ENCODE assay signal across 9 cellular contexts in the genomic region with DNA sequence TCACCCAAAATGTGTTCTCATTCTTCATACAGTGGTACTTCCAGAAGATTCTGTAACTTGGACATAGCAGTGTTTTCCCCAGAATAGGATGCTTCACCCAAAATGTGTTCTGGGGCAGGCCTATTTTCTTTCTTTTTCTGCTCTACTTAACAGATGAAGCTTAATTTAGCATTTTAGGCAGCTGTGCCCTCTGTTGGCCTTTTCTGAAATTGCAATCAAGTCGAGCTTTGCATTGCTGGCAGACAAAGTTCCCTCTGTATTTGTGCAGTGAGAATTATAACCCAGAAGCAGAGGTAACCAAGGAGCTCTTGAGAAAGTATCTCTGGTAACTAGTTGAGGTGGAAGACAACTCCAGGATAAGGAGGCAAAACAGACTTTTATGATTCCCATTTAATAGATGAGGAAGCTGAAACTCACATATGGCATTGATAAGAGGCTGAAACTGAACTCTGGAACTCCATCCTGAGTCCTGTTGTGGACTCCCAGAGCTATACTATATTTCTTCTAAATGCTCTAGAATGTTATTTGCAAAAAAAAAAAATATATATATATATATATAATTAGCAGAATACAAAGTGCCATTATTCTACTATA. TPM values are rescaled to one million over a fixed set of nuclear protein-coding genes. Genes with fewer than 3 reads are reported as not detected.
A peak's percentile ranks its signal among the peaks of the same experiment; 100 is the strongest.
DNase-seq lines count a peak whose midpoint lies in the region; ATAC-seq, FAIRE-seq and TF ChIP-seq lines count a peak whose summit lies in the region.
"Had no signal": no experiment of that assay in that cellular context is flagged by ENCODE, and none has a peak within 500 bp of the region (broad histone marks: within the 10 kb centered on the region; RNA-seq: fewer than 3 reads in every experiment).

No MANE protein-coding gene starts in this region.

- no peaks in the 10 kb centered on the region for H3K4me1 ChIP-seq in breast epithelium
- H3K4me1 ChIP-seq in right lobe of liver = no peaks in the 10 kb centered on the region
- no peaks in the 10 kb centered on the region for H3K4me1 ChIP-seq in tibial artery

- intact Hi-C loops in breast epithelium (cut with DNase I; ENCODE audit: low total_unique reads) = no loop called here
- intact Hi-C loops in right lobe of liver (cut with DNase I) = no loop called here
- intact Hi-C loops in tibial artery (cut with DNase I; ENCODE audit: low total_unique reads) = no loop called here

- DNase-seq in AG04449 (ENCODE audit: low read depth, low spot score) (no peak), GM06990 (ENCODE audit: extremely low read depth, insufficient read length) (no peak), HuH-7 (ENCODE audit: low spot score) (peak; percentile 33), RCC 7860 (ENCODE audit: low spot score) (peak; percentile 27), breast epithelium (ENCODE audit: low spot score in 2 of 2) (no peak), right lobe of liver (no peak), tibial artery (peak; percentile 10 to 26)
- no peak for DNase-seq in NK-92 treated with Interleukin-12 subunit alpha and Interleukin-12 subunit beta, amount 100 ng/mL, for 24 hours (lab: John Stamatoyannopoulos, UW)
- DNase-seq: left cardiac atrium had no signal

- H3K27me3 ChIP-seq in GM06990 (replicated peaks; ENCODE audit: control insufficient read depth, insufficient read depth, low read length) = no peaks in the 10 kb centered on the region
- H3K27me3 ChIP-seq in breast epithelium = no peaks in the 10 kb centered on the region
- H3K27me3 ChIP-seq in right lobe of liver = no peaks in the 10 kb centered on the region
- H3K27me3 ChIP-seq in tibial artery = no peaks in the 10 kb centered on the region

- FAIRE-seq in RCC 7860 (lab: Jason Lieb, UNC) = peak; percentile 35

- peak; percentile 65 for TF ChIP-seq CTCF in AG04449 (IDR thresholded peaks at IDR 0.05; ENCODE audit: insufficient read depth, low read length, missing control alignments)
- TF ChIP-seq CTCF in GM06990 (IDR thresholded peaks at IDR 0.05; ENCODE audit: insufficient read depth, low read length, poor library complexity, severe bottlenecking) = peak; percentile 72
- peak; percentile 31 to 58 (median 34) for TF ChIP-seq CTCF in breast epithelium (IDR thresholded peaks at IDR 0.05)
- peak; percentile 46 to 66 (median 60) for TF ChIP-seq CTCF in right lobe of liver (IDR thresholded peaks at IDR 0.05)
- TF ChIP-seq CTCF in tibial artery (IDR thresholded peaks at IDR 0.05) = peak; percentile 47 to 62

- WGBS in right lobe of liver (ENCODE audit: insufficient coverage, low coverage, low lambda C conversion rate, missing lambda C conversion rate) = 0% methylated on average over 1 of the region's 1 CpG

- CTCF ChIA-PET in AG04449 (lab: Yijun Ruan, JAX) = interaction anchor here (0.6 to 5.5 kb wide), 16 partner anchors 9 to 488 kb away, joined by 3 to 46 read pairs (median 6); no protein-coding TSS in a partner anchor

- ATAC-seq in right lobe of liver = peak; percentile 59

- POLR2A ChIA-PET in AG04449 (lab: Yijun Ruan, JAX) = no interaction called here

- H3K36me3 ChIP-seq in GM06990 (ENCODE audit: control insufficient read depth, insufficient read depth, low read length) = no peaks in the 10 kb centered on the region
- H3K36me3 ChIP-seq in breast epithelium = peaks cover under 1% of the 10 kb centered on the region
- peaks cover 0 to 10% (median 4%) of the 10 kb centered on the region in 4 donors for H3K36me3 ChIP-seq in right lobe of liver
- H3K36me3 ChIP-seq in tibial artery = peaks cover 5 to 42% (median 13%) of the 10 kb centered on the region in 3 donors

- TF ChIP-seq POLR2A in breast epithelium (IDR thresholded peaks at IDR 0.05) = no peak
- TF ChIP-seq POLR2A in right lobe of liver (IDR thresholded peaks at IDR 0.05) = no peak

- H3K4me3 ChIP-seq in AG04449 (ENCODE audit: low read depth, low read length) (no peak overlapping the region), GM06990 (replicated peaks; ENCODE audit: low read depth, low read length) (no peak overlapping the region), breast epithelium (no peak overlapping the region), right lobe of liver (no peak overlapping the region), tibial artery (no peak overlapping the region)

- H3K9me3 ChIP-seq in breast epithelium (no peaks in the 10 kb centered on the region), right lobe of liver (no peaks in the 10 kb centered on the region), tibial artery (no peaks in the 10 kb centered on the region)

- H3K27ac ChIP-seq in breast epithelium (no peak overlapping the region), right lobe of liver (no peak overlapping the region), tibial artery (no peak overlapping the region)

RNA-seq across cellular contexts. Expression of a gene that starts 50.3 kb away (rescaled TPM):
- total RNA-seq in breast epithelium = under 1 TPM; 0.16 to 0.66 (median 0.59) TPM
- under 1 TPM in 1 of 6 experiments, not detected in 5; 0.04 TPM for total RNA-seq in right lobe of liver

Comparison
In these comparisons a context has a peak if more than half of its experiments do, and no peak if none do; other contexts are left out.
1. DNase-seq: peak in HuH-7 (single experiment), RCC 7860 (single experiment) and tibial artery (2 of 2); none in AG04449 (single experiment), GM06990 (single experiment), breast epithelium (0 of 2), right lobe of liver (0 of 3) and NK-92 treated with Interleukin-12 subunit alpha and Interleukin-12 subunit beta, amount 100 ng/mL, for 24 hours (single experiment).
2. Peak in every context shown above with its lines, with median percentiles within 50 percentile points of each other: CTCF ChIP-seq.